In the genomic region with DNA sequence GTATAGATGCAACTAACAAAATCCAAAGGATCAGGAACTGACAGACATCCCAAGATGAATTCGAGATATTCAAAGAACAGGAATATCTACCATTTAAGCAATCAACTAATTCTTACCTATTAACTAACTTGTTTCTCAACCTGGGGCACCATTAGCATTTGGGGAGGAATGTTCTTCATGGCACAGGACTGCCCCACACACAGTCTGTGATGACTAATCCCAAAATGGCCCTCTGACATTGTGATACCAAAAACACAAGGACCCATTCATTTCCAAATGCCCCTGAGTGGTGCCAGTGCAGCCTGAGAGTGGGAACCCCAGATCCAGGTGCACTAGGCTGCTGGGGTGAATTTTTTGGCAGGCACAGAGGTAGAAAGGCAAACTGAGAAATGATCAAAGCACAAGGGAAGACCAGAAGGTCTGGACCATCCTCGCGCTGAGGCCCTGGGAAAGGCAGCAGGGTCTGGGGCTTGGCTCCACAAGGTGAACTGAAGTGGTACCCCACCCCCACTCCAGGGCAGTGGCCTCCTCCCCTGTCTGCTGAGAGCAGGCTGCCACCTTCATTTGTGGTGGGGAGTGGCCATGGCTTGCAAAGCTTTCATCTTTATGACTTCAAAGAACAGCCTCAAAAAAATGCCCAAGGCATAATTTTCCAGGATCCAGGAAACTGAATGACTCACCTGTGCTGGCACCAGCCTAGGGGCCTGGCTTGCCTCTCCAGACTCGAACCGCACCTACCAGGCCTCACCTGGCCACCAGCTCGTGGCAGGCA, we compare ENCODE assay signal across 1 cellular context.
TF ChIP-seq lines count a peak whose summit lies in the region.

No MANE protein-coding gene starts in this region.

TF ChIP-seq in A549, 52 proteins besides CTCF, POLR2A, EP300 and RAD21 (continued from another document):
- TF ChIP-seq KDM5A (IDR thresholded peaks at IDR 0.05) = no peak
